In the genomic region with DNA sequence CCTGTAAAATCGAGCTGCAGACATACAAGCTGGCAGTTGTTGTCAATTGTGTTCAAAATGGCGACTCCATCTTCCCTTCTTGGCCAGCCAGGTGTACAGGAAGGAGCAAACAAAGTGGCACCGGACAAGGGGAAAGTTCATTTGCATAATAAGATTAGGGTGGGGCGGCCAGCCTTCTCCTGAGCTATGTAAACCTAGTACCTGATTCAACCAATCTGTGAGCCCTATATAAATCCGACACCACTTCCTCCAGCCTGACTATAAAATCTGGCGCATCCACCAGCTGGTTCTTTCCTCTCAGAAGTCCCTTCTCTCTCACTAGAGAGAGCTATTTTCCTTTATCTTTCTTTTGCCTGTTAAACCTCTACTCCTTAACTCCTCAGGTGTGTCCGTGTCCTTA, we compare ENCODE assay signal across 16 cellular contexts. TPM values are rescaled to one million over a fixed set of nuclear protein-coding genes. Genes with fewer than 3 reads are reported as not detected.
DNase-seq lines count a peak whose midpoint lies in the region; ATAC-seq, FAIRE-seq and TF ChIP-seq lines count a peak whose summit lies in the region.
"Had no signal": no experiment of that assay in that cellular context is flagged by ENCODE, and none has a peak within 500 bp of the region (broad histone marks: within the 10 kb centered on the region; RNA-seq: fewer than 3 reads in every experiment).

No MANE protein-coding gene starts in this region.

- FAIRE-seq in GM19239 (lab: Jason Lieb, UNC) (peak; percentile 40), H1 (lab: Jason Lieb, UNC) (no peak), D721Med (lab: Jason Lieb, UNC) (no peak)

- H3K18ac ChIP-seq in H1 (ENCODE audit: extremely low read depth, low read length), result no peak overlapping the region

- no peaks in the 10 kb centered on the region for H3K79me2 ChIP-seq in H1 (ENCODE audit: control insufficient read depth in 1 of 2, insufficient read depth in 2 of 2, low read length in 2 of 2)

- DNase-seq in AG09309 (ENCODE audit: low read depth), result no peak
- DNase-seq in GM19239 (ENCODE audit: insufficient read length, low spot score), result no peak
- peak; percentile 87 for DNase-seq in NCI-H524 treated with DMSO at 0.1 percent for 48 hours (lab: John Stamatoyannopoulos, UW)
- no peak for DNase-seq in H1 (ENCODE audit: low read depth in 1 of 2, low spot score in 2 of 2)
- no peak for DNase-seq in NCI-H2081 treated with DMSO at 0.1 percent for 48 hours (lab: John Stamatoyannopoulos, UW)
- no peak for DNase-seq in D721Med (ENCODE audit: insufficient read length, low spot score)
- DNase-seq in A172 (ENCODE audit: low spot score), result no peak
- DNase-seq: activated naive CD4-positive, alpha-beta T cell; BE2C; cortex of kidney; heart left ventricle; Peyer's patch; psoas muscle; stimulated activated CD4-positive, alpha-beta T cell treated with anti-CD3 and anti-CD28 coated beads, Interleukin-12 subunit alpha, Interleukin-12 subunit beta, amount 100 ng/mL, for 4 hours had no signal

- no peak for TF ChIP-seq POLR2A in H1 (IDR thresholded peaks at IDR 0.05; ENCODE audit: control extremely low read depth in 1 of 2, low read depth in 2 of 2, low read length in 2 of 2)

- H4K20me1 ChIP-seq in H1 (replicated peaks in 1 of 2; ENCODE audit: control insufficient read depth in 1 of 2, insufficient read depth in 2 of 2, low read length in 2 of 2), result no peaks in the 10 kb centered on the region

- H2BK12ac ChIP-seq in H1 (ENCODE audit: low read depth, low read length), result no peak overlapping the region

- no peaks in the 10 kb centered on the region for H3K23me2 ChIP-seq in H1 (ENCODE audit: low read depth, low read length)

- H2BK15ac ChIP-seq in H1 (ENCODE audit: low read length), result no peak overlapping the region

- H3K27ac ChIP-seq in H1 (ENCODE audit: low read depth, low read length), result no peak overlapping the region
- H3K27ac ChIP-seq: esophagus muscularis mucosa, heart left ventricle, Peyer's patch, psoas muscle had no signal

- WGBS in H1 (ENCODE audit: extremely low coverage in 1 of 2, insufficient coverage in 1 of 2, insufficient read length in 1 of 2, insufficient replicate concordance in 2 of 2, low coverage in 1 of 2, low lambda C conversion rate in 2 of 2, missing lambda C conversion rate in 1 of 2), 2 experiments, result 87% methylated on average over 7 of the region's 7 CpGs; no CpG with 5 or more reads in 1 of the 2 experiments

- no peak overlapping the region for H3K56ac ChIP-seq in H1 (replicated peaks; ENCODE audit: insufficient read length, low read depth, low read length)

- H2AK5ac ChIP-seq in H1 (ENCODE audit: low read depth, low read length), result no peak overlapping the region

- H2BK20ac ChIP-seq in H1 (ENCODE audit: low read length), result no peak overlapping the region

- H3K9ac ChIP-seq in H1 (replicated peaks in 1 of 4; ENCODE audit: extremely low read depth in 1 of 4, low read depth in 3 of 4, low read length in 3 of 4), result no peak overlapping the region

- no peak for TF ChIP-seq EP300 in H1 (IDR thresholded peaks at IDR 0.05; ENCODE audit: borderline replicate concordance in 1 of 2, low read depth in 2 of 2, low read length in 2 of 2)

- no peak for ATAC-seq in GM18861 (IDR thresholded peaks at IDR 0.05; ENCODE audit: unreplicated experiment)
- ATAC-seq: heart left ventricle, psoas muscle had no signal

- no peak overlapping the region for H2BK5ac ChIP-seq in H1 (ENCODE audit: low read depth, low read length)

- H3K4me3 ChIP-seq in AG09309 (ENCODE audit: control insufficient read depth, low read depth, low read length) (no peak overlapping the region), H1 (ENCODE audit: extremely low read depth in 1 of 4, insufficient read depth in 2 of 4, low read depth in 3 of 4, low read length in 4 of 4) (no peak overlapping the region)
- H3K4me3 ChIP-seq: esophagus muscularis mucosa, heart left ventricle, Peyer's patch, psoas muscle had no signal

- CTCF ChIA-PET in H1 (lab: Charles Lee; ENCODE audit: partially characterized antibody), result interaction anchor here (0.6 to 1.3 kb wide), 6 partner anchors 9 to 1061 kb away, joined by 3 to 6 read pairs (median 4); no protein-coding TSS in a partner anchor

- H3K4me1 ChIP-seq in H1 (replicated peaks in 1 of 4; ENCODE audit: control insufficient read depth in 3 of 4, insufficient read depth in 4 of 4, low read length in 3 of 4), result peaks cover 0 to 2% (median 0%) of the 10 kb centered on the region in 4 experiments; a peak in 1 of 7 replicates
- H3K4me1 ChIP-seq: BE2C, esophagus muscularis mucosa, Peyer's patch, psoas muscle had no signal

- TF ChIP-seq CTCF in AG09309 (IDR thresholded peaks at IDR 0.05; ENCODE audit: control insufficient read depth, insufficient read depth, low read depth, low read length, missing control alignments) (peak; percentile 13), H1 (IDR thresholded peaks at IDR 0.05; ENCODE audit: control extremely low read depth in 1 of 3, insufficient read depth in 1 of 3, low read depth in 1 of 3, low read length in 3 of 3) (no peak), D721Med (IDR thresholded peaks at IDR 0.05; ENCODE audit: insufficient read depth, missing control alignments) (no peak)

- H3K4me2 ChIP-seq in H1 (ENCODE audit: insufficient read depth in 1 of 2, low read depth in 2 of 2, low read length in 2 of 2), result no peak overlapping the region

- H4K91ac ChIP-seq in H1 (replicated peaks; ENCODE audit: insufficient read length, low read length), result no peak overlapping the region

- POLR2A ChIA-PET in H1 (lab: Charles Lee; ENCODE audit: partially characterized antibody), result interaction anchor here (1.0 kb wide), 1 partner anchor 12 kb away, joined by 3 read pairs; no protein-coding TSS in a partner anchor

- H2BK120ac ChIP-seq in H1 (replicated peaks; ENCODE audit: low read depth, low read length), result no peak overlapping the region

- no peaks in the 10 kb centered on the region for H3K9me3 ChIP-seq in H1 (ENCODE audit: insufficient read depth in 2 of 2, low read depth in 1 of 2, low read length in 1 of 2)
- H3K9me3 ChIP-seq: BE2C, esophagus muscularis mucosa, heart left ventricle, Peyer's patch, psoas muscle had no signal

- H4K8ac ChIP-seq in H1 (ENCODE audit: extremely low read depth, insufficient read depth, low read length), result no peak overlapping the region

- no peaks in the 10 kb centered on the region for H3K79me1 ChIP-seq in H1 (ENCODE audit: low read depth, low read length)

- no peaks in the 10 kb centered on the region for H3K36me3 ChIP-seq in H1 (ENCODE audit: control insufficient read depth in 2 of 4, insufficient read depth in 4 of 4, low read length in 3 of 4)
- H3K36me3 ChIP-seq: BE2C, esophagus muscularis mucosa, heart left ventricle, Peyer's patch had no signal

- H3K4ac ChIP-seq in H1 (replicated peaks; ENCODE audit: insufficient read length, low read depth, low read length), result no peak overlapping the region

- H3K27me3 ChIP-seq in H1 (replicated peaks in 1 of 4; ENCODE audit: control insufficient read depth in 3 of 4, extremely low read depth in 1 of 4, insufficient read depth in 3 of 4, low read length in 3 of 4), result no peaks in the 10 kb centered on the region
- H3K27me3 ChIP-seq: BE2C, esophagus muscularis mucosa, heart left ventricle, Peyer's patch had no signal

- H3K23ac ChIP-seq in H1 (ENCODE audit: insufficient read length), result no peak overlapping the region

- peak; percentile 7 to 17; a peak in 3 of 4 replicates for TF ChIP-seq RAD21 in H1 (IDR thresholded peaks at IDR 0.05 in 1 of 2, conservative IDR thresholded peaks at IDR 0.05 in 1 of 2; ENCODE audit: low read depth in 2 of 2, low read length in 2 of 2)

- H3K14ac ChIP-seq in H1 (ENCODE audit: insufficient read length), result no peak overlapping the region

- H2AFZ ChIP-seq in H1 (ENCODE audit: low read length), result no peak overlapping the region

- no peak overlapping the region for H4K5ac ChIP-seq in H1 (ENCODE audit: insufficient read length, low read depth, low read length)

TF ChIP-seq in H1, 55 proteins besides CTCF, POLR2A, EP300 and RAD21 (continues in another document):
- TF ChIP-seq POU5F1 (IDR thresholded peaks at IDR 0.05; ENCODE audit: low read depth, low read length) (no peak), KDM5A (IDR thresholded peaks at IDR 0.05; ENCODE audit: low read length) (no peak), SRF (IDR thresholded peaks at IDR 0.05; ENCODE audit: low read depth, low read length) (no peak), EGR1 (IDR thresholded peaks at IDR 0.05; ENCODE audit: borderline replicate concordance, low read depth, low read length) (no peak), SIRT6 (IDR thresholded peaks at IDR 0.05; ENCODE audit: low read length) (no peak), TAF7 (optimal IDR thresholded peaks at IDR 0.05; ENCODE audit: borderline replicate concordance, low read depth, low read length) (no peak), RNF2 (IDR thresholded peaks at IDR 0.05; ENCODE audit: borderline replicate concordance, low read depth, low read length, missing control alignments, poor library complexity, severe bottlenecking) (no peak), NANOG (IDR thresholded peaks at IDR 0.05; ENCODE audit: insufficient read depth, low read depth, low read length, poor library complexity, severe bottlenecking) (no peak), YY1 (IDR thresholded peaks at IDR 0.05; ENCODE audit: low read depth, low read length) (no peak), SP1 (IDR thresholded peaks at IDR 0.05; ENCODE audit: low read depth, low read length) (no peak), CBX8 (IDR thresholded peaks at IDR 0.05; ENCODE audit: borderline replicate concordance, low read depth, low read length) (no peak), JUND (IDR thresholded peaks at IDR 0.05; ENCODE audit: low read length) (no peak), CREB1 (IDR thresholded peaks at IDR 0.05) (no peak)
- TF ChIP-seq, protein P1, sequence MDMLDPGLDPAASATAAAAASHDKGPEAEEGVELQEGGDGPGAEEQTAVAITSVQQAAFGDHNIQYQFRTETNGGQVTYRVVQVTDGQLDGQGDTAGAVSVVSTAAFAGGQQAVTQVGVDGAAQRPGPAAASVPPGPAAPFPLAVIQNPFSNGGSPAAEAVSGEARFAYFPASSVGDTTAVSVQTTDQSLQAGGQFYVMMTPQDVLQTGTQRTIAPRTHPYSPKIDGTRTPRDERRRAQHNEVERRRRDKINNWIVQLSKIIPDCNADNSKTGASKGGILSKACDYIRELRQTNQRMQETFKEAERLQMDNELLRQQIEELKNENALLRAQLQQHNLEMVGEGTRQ (IDR thresholded peaks at IDR 0.05; ENCODE audit: low read length), result no peak

RNA-seq across cellular contexts. Expression of a gene that starts 8.1 kb away (rescaled TPM):
- 96.2 and 97.1 TPM in 2 replicates for total RNA-seq in H1 (2021; fragmentation: NEBNext Ultra II Directional; extraction: Animal tissue kit (Norgen Biotek cat#: 25700))
- polyA plus RNA-seq in H1 (2011; rRNA removed), result 18.7 and 28.1 TPM in 2 replicates
- 42.2 TPM for polyA plus RNA-seq in H1 (2011; cell fraction: cytosol; rRNA removed)
- 17.3 TPM for polyA plus RNA-seq in H1 (2011; cell fraction: nucleus; rRNA removed)
- polyA plus RNA-seq in H1 (2012, experiment 1 of 2), result 71.3 to 94.0 TPM (median 77.4 TPM) in 4 replicates
- polyA plus RNA-seq in H1 (2012, experiment 2 of 2), result 5.4 TPM
- polyA plus RNA-seq in H1 (2013, experiment 1 of 2), result 50.0 TPM
- polyA plus RNA-seq in H1 (2013, experiment 2 of 2), result 49.0 TPM
- polyA minus RNA-seq in H1 (2011; rRNA and poly(A)+ RNA removed), result 74.1 and 113 TPM in 2 replicates
- polyA minus RNA-seq in H1 (2011; cell fraction: cytosol; rRNA and poly(A)+ RNA removed), result 62.8 TPM
- 66.3 TPM for polyA minus RNA-seq in H1 (2011; cell fraction: nucleus; rRNA and poly(A)+ RNA removed)
- total RNA-seq in A172 (2014; rRNA removed; shearing (Covaris generic)), result 157 and 160 TPM in 2 replicates
